Comparison of ENCODE assay signal across 8 cellular contexts in genomic region chr18:74040459-74041332, GRCh38.
A peak's percentile ranks its signal among the peaks of the same experiment; 100 is the strongest.
DNase-seq lines count a peak whose midpoint lies in the region; ATAC-seq, FAIRE-seq and TF ChIP-seq lines count a peak whose summit lies in the region.

No MANE protein-coding gene starts in this region.

- H3K27ac ChIP-seq in astrocyte (ENCODE audit: low read depth, low read length) (no peak overlapping the region), mesendoderm (ENCODE audit: low read depth, low read length) (no peak overlapping the region), upper lobe of left lung (no peak overlapping the region)

- no peak for TF ChIP-seq POLR2A in upper lobe of left lung (IDR thresholded peaks at IDR 0.05)

- WGBS in mesendoderm (ENCODE audit: extremely low coverage, insufficient coverage, low lambda C conversion rate): no CpG with 5 or more reads among the region's 20 CpGs
- 70 to 74% methylated on average over 19 to 20 of the region's 20 CpGs for WGBS in upper lobe of left lung, 2 donors

- peak; percentile 15 for DNase-seq in COR-L47 (lab: John Stamatoyannopoulos, UW)
- peak in 33 of 34 experiments; percentile 17 to 68 (median 50) for DNase-seq in T-cell
- no peak for DNase-seq in astrocyte (ENCODE audit: low read depth)
- DNase-seq in mesendoderm: peak; percentile 69
- peak; percentile 55 to 87 for DNase-seq in upper lobe of left lung
- DNase-seq in posterior vena cava (ENCODE audit: low spot score): no peak

- H3K9me3 Mint-ChIP-seq in T-cell (no peaks in the 10 kb centered on the region), astrocyte (ENCODE audit: unreplicated experiment) (peaks cover 1% of the 10 kb centered on the region)

- ATAC-seq in GM19324 (IDR thresholded peaks at IDR 0.05; ENCODE audit: low FRiP score, unreplicated experiment) (peak; percentile 47), HG03439 (IDR thresholded peaks at IDR 0.05; ENCODE audit: unreplicated experiment) (peak; percentile 76), T-cell (replicated peaks in 1 of 4) (peak; percentile 68 to 89 (median 78)), upper lobe of left lung (ENCODE audit: low FRiP score in 2 of 2) (peak; percentile 49 to 64)

- peak overlapping the region; percentile 31 for H3K56ac ChIP-seq in mesendoderm (ENCODE audit: low read length)

- no peaks in the 10 kb centered on the region for H4K20me1 ChIP-seq in astrocyte (ENCODE audit: insufficient read depth, low read length)

- H2BK120ac ChIP-seq in mesendoderm (ENCODE audit: low read depth, low read length): no peak overlapping the region

- no peaks in the 10 kb centered on the region for H3K36me3 Mint-ChIP-seq in T-cell
- no peaks in the 10 kb centered on the region for H3K36me3 Mint-ChIP-seq in astrocyte (ENCODE audit: low read depth, unreplicated experiment)

- H3K27me3 ChIP-seq in astrocyte (ENCODE audit: insufficient read depth, low read length): no peaks in the 10 kb centered on the region
- H3K27me3 ChIP-seq in mesendoderm (ENCODE audit: insufficient read depth, low read length, poor library complexity): no peaks in the 10 kb centered on the region
- no peaks in the 10 kb centered on the region for H3K27me3 ChIP-seq in upper lobe of left lung

- H3K18ac ChIP-seq in mesendoderm (ENCODE audit: low read length): no peak overlapping the region

- peaks cover 0 to 1% (median 0%) of the 10 kb centered on the region in 3 donors for H3K4me1 Mint-ChIP-seq in T-cell
- H3K4me1 Mint-ChIP-seq in astrocyte (ENCODE audit: low read depth, unreplicated experiment): no peaks in the 10 kb centered on the region

- H3K4me1 ChIP-seq in astrocyte (ENCODE audit: insufficient read depth, low read length) (no peaks in the 10 kb centered on the region), mesendoderm (ENCODE audit: control insufficient read depth, low read depth, low read length) (no peaks in the 10 kb centered on the region), upper lobe of left lung (no peaks in the 10 kb centered on the region)

- no peak overlapping the region for H3K4me3 ChIP-seq in astrocyte (ENCODE audit: insufficient read depth, low read depth, low read length)
- no peak overlapping the region for H3K4me3 ChIP-seq in mesendoderm (ENCODE audit: low read length)
- no peak overlapping the region for H3K4me3 ChIP-seq in upper lobe of left lung

- no peak overlapping the region for H3K23ac ChIP-seq in mesendoderm (ENCODE audit: low read length)

- H4K8ac ChIP-seq in mesendoderm (ENCODE audit: low read depth, low read length): no peak overlapping the region

- no peak overlapping the region for H3K4me2 ChIP-seq in astrocyte (ENCODE audit: low read length)
- no peak overlapping the region for H3K4me2 ChIP-seq in mesendoderm (ENCODE audit: low read length)

- CTCF ChIA-PET in T-cell (lab: Charles Lee): interaction anchor here in 1 of 2 donors (0.7 to 1.3 kb wide), 3 partner anchors 19 to 76 kb away, joined by 4 read pairs; no protein-coding TSS in a partner anchor

- H2AK5ac ChIP-seq in mesendoderm (ENCODE audit: low read length): no peak overlapping the region

- POLR2A ChIA-PET in T-cell (lab: Charles Lee): no interaction called here

- no peaks in the 10 kb centered on the region for H3K79me2 ChIP-seq in astrocyte (ENCODE audit: insufficient read depth, low read length)
- H3K79me2 ChIP-seq in mesendoderm (ENCODE audit: control insufficient read depth, insufficient read depth, low read length): no peaks in the 10 kb centered on the region

- no peak overlapping the region for H3K4ac ChIP-seq in mesendoderm (ENCODE audit: low read depth, low read length)

- no peak overlapping the region for H3K9ac ChIP-seq in astrocyte (ENCODE audit: low read length)
- H3K9ac ChIP-seq in mesendoderm (ENCODE audit: low read length): no peak overlapping the region

- H2BK15ac ChIP-seq in mesendoderm (replicated peaks; ENCODE audit: low read depth): no peak overlapping the region

- no peak overlapping the region for H3K27ac Mint-ChIP-seq in T-cell
- no peak overlapping the region for H3K27ac Mint-ChIP-seq in astrocyte (ENCODE audit: unreplicated experiment)

- TF ChIP-seq EP300 in upper lobe of left lung (IDR thresholded peaks at IDR 0.05): no peak

- TF ChIP-seq CTCF in astrocyte (IDR thresholded peaks at IDR 0.05; ENCODE audit: insufficient read depth, low read depth, low read length) (peak; percentile 22), upper lobe of left lung (IDR thresholded peaks at IDR 0.05) (peak; percentile 25 to 65 (median 46))

- H3K79me1 ChIP-seq in mesendoderm (ENCODE audit: low read length): no peaks in the 10 kb centered on the region

- H3K36me3 ChIP-seq in astrocyte (ENCODE audit: insufficient read depth, low read length) (no peaks in the 10 kb centered on the region), mesendoderm (ENCODE audit: control insufficient read depth, insufficient read depth, low read length) (no peaks in the 10 kb centered on the region), upper lobe of left lung (no peaks in the 10 kb centered on the region)

- H3K27me3 Mint-ChIP-seq in T-cell: peaks cover 0 to 2% of the 10 kb centered on the region in 2 donors
- peaks cover 3% of the 10 kb centered on the region for H3K27me3 Mint-ChIP-seq in astrocyte (ENCODE audit: low read depth, unreplicated experiment)

- H2BK5ac ChIP-seq in mesendoderm (ENCODE audit: low read length): no peak overlapping the region

- intact Hi-C loops in posterior vena cava (cut with DNase I): no loop called here

- H4K5ac ChIP-seq in mesendoderm (ENCODE audit: low read length): no peak overlapping the region

- FAIRE-seq in astrocyte (lab: Jason Lieb, UNC): no peak

- no peak overlapping the region for H3K4me3 Mint-ChIP-seq in T-cell
- no peak overlapping the region for H3K4me3 Mint-ChIP-seq in astrocyte (ENCODE audit: unreplicated experiment)

- no peak overlapping the region for H2AFZ ChIP-seq in astrocyte (ENCODE audit: low read depth, low read length)

- no peaks in the 10 kb centered on the region for H3K9me3 ChIP-seq in astrocyte (ENCODE audit: insufficient read depth, low read depth, low read length)
- H3K9me3 ChIP-seq in upper lobe of left lung: no peaks in the 10 kb centered on the region

Comparison
In these comparisons a context has a peak if more than half of its experiments do, and no peak if none do; other contexts are left out.
1. DNase-seq: peak in COR-L47 (single experiment), T-cell (33 of 34), mesendoderm (single experiment) and upper lobe of left lung (2 of 2); none in astrocyte (single experiment) and posterior vena cava (single experiment).
2. Peak in every context shown above with its lines, with median percentiles within 50 percentile points of each other: ATAC-seq.